In the genomic region with DNA sequence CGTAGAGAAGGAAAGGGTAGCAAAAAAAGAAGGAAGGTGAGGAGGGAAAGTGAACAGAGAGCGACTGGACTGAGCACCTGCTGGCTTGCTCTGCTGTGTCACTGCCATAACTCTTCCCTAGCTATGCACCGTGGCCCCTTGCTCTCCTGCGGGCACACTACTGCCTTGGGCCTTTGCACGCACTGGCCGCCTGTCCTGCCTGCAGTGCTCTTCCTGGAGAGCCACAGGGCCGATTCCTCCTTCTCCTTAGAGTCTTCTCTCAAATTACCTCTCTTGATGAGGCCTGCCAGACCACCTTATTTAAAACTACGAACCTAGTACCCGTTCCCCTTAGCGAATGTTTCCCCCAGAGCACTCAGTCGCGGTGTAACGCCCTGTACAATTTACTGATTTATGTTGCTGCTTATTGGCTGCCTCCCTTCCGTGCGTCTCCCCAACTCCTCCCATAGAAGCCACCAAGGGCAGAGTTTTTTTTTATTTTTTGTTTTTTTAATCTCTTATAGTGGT, we compare ENCODE assay signal across 8 cellular contexts.
DNase-seq lines count a peak whose midpoint lies in the region; ATAC-seq and TF ChIP-seq lines count a peak whose summit lies in the region.

No MANE protein-coding gene starts in this region.

- TF ChIP-seq CTCF in WI38 (IDR thresholded peaks at IDR 0.05; ENCODE audit: low read depth, low read length) (no peak), endothelial cell (IDR thresholded peaks at IDR 0.05; ENCODE audit: unreplicated experiment) (no peak), BE2C (IDR thresholded peaks at IDR 0.05; ENCODE audit: low read depth, low read length) (no peak)

- H3K9me3 Mint-ChIP-seq in endothelial cell (ENCODE audit: unreplicated experiment) = no peaks in the 10 kb centered on the region

- H3K9ac ChIP-seq in rectal smooth muscle tissue (ENCODE audit: low read length) = no peak overlapping the region

- H3K36me3 ChIP-seq in rectal smooth muscle tissue (ENCODE audit: control insufficient read depth, insufficient read depth, low read length) (no peaks in the 10 kb centered on the region), BE2C (no peaks in the 10 kb centered on the region)

- H3K4me3 Mint-ChIP-seq in endothelial cell (ENCODE audit: unreplicated experiment) = peak overlapping the region; percentile 10

- peaks cover 6% of the 10 kb centered on the region for H3K36me3 Mint-ChIP-seq in endothelial cell (ENCODE audit: low read depth, unreplicated experiment)

- H3K27ac Mint-ChIP-seq in endothelial cell (ENCODE audit: unreplicated experiment) = peak overlapping the region; percentile 94

- H3K4me3 ChIP-seq in WI38 (ENCODE audit: low read depth, low read length) (peak overlapping the region; percentile 41), rectal smooth muscle tissue (ENCODE audit: low read length) (peak overlapping the region; percentile 67), BE2C (ENCODE audit: low read depth, low read length) (no peak overlapping the region)

- H3K4me1 Mint-ChIP-seq in endothelial cell (ENCODE audit: unreplicated experiment) = peaks cover 43% of the 10 kb centered on the region

- DNase-seq in NCI-H748 (lab: John Stamatoyannopoulos, UW; ENCODE audit: unreplicated experiment) (peak; percentile 43), NCI-H748 treated with DMSO at 0.1 percent for 48 hours (lab: John Stamatoyannopoulos, UW) (no peak), endothelial cell (ENCODE audit: low spot score) (no peak), BE2C (no peak), AG08396 (ENCODE audit: low spot score) (no peak)

- no peaks in the 10 kb centered on the region for H3K9me3 ChIP-seq in BE2C

- H3K27me3 Mint-ChIP-seq in endothelial cell (ENCODE audit: unreplicated experiment) = peaks cover 8% of the 10 kb centered on the region

- H3K4me1 ChIP-seq in rectal smooth muscle tissue (ENCODE audit: control insufficient read depth, insufficient read depth, low read length) = peaks cover 25% of the 10 kb centered on the region
- H3K4me1 ChIP-seq in BE2C = peaks cover 45% of the 10 kb centered on the region

- peak overlapping the region; percentile 76 for H3K27ac ChIP-seq in rectal smooth muscle tissue (ENCODE audit: low read depth, low read length)

- ATAC-seq in HG02759 (IDR thresholded peaks at IDR 0.05; ENCODE audit: unreplicated experiment) = no peak

- no peaks in the 10 kb centered on the region for H3K27me3 ChIP-seq in rectal smooth muscle tissue (ENCODE audit: control insufficient read depth, insufficient read depth, low read length)
- no peaks in the 10 kb centered on the region for H3K27me3 ChIP-seq in BE2C
